Comparison of ENCODE assay signal across 8 cellular contexts in genomic region chr9:122159026-122159924, GRCh38. TPM values are rescaled to one million over a fixed set of nuclear protein-coding genes. Genes with fewer than 3 reads are reported as not detected.
DNase-seq lines count a peak whose midpoint lies in the region; TF ChIP-seq lines count a peak whose summit lies in the region.

Gene MORN5, plus strand, starts transcription at chr9:122159908. Its CDS starts 65 bp downstream, at chr9:122159973.
Gene NDUFA8, minus strand, starts transcription at chr9:122159779. Its CDS starts 102 bp downstream, at chr9:122159677.

- in situ Hi-C loops in SK-MEL-5 (cut with HindIII; ENCODE audit: low pct_unique_long_range_greater_than_20kb, low sequenced_read_pairs): no loop called here

- peak within 1 kb of the TSS; percentile 96 for H3K4me3 Mint-ChIP-seq in HFFc6
- peak within 1 kb of the TSS; percentile 95 for H3K4me3 Mint-ChIP-seq in activated naive CD4-positive, alpha-beta T cell treated with anti-CD3 and anti-CD28 coated beads, Interleukin-2, amount 10 ng/mL, durations not matched to agents 7 days and 5 days

- H3K9me3 ChIP-seq in neutrophil: no peaks in the 10 kb centered on the region

- H3K4me1 ChIP-seq in neutrophil (ENCODE audit: control insufficient read depth in 1 of 2, insufficient read depth in 1 of 2, low read depth in 1 of 2, low read length in 1 of 2): peaks cover 6 to 11% of the 10 kb centered on the region in 2 experiments

- H3K36me3 ChIP-seq in GM06990 (ENCODE audit: control insufficient read depth, insufficient read depth, low read length) (no peaks in the 10 kb centered on the region; the same call in 1 of the 2 replicates), neutrophil (no peaks in the 10 kb centered on the region)

- peak within 1 kb of the TSS; percentile 84 for H3K27ac Mint-ChIP-seq in HFFc6
- H3K27ac Mint-ChIP-seq in activated naive CD4-positive, alpha-beta T cell treated with anti-CD3 and anti-CD28 coated beads, Interleukin-2, amount 10 ng/mL, durations not matched to agents 7 days and 5 days: peak within 1 kb of the TSS; percentile 89

- H3K27ac ChIP-seq in neutrophil (no peak within 1 kb of the TSS), substantia nigra (ENCODE audit: low read depth, low read length, poor library complexity, severe bottlenecking) (peak within 1 kb of the TSS; percentile 70)

- peaks cover 16% of the 10 kb centered on the region for H3K27me3 Mint-ChIP-seq in HFFc6 (ENCODE audit: insufficient read depth)
- peaks cover 20% of the 10 kb centered on the region for H3K27me3 Mint-ChIP-seq in activated naive CD4-positive, alpha-beta T cell treated with anti-CD3 and anti-CD28 coated beads, Interleukin-2, amount 10 ng/mL, durations not matched to agents 7 days and 5 days

- H3K27me3 ChIP-seq in GM06990 (replicated peaks; ENCODE audit: control insufficient read depth, insufficient read depth, low read length) (no peaks in the 10 kb centered on the region), neutrophil (peaks cover 35% of the 10 kb centered on the region)

- CTCF ChIA-PET in activated naive CD4-positive, alpha-beta T cell treated with anti-CD3 and anti-CD28 coated beads, Interleukin-2, amount 10 ng/mL, durations not matched to agents 7 days and 5 days (lab: Charles Lee): interaction anchor here (1.0 to 1.7 kb wide), 2 partner anchors 13 to 35 kb away, joined by 4 to 7 read pairs; no protein-coding TSS in a partner anchor

- peaks cover 27% of the 10 kb centered on the region for H3K4me1 Mint-ChIP-seq in HFFc6 (ENCODE audit: low read depth)
- H3K4me1 Mint-ChIP-seq in activated naive CD4-positive, alpha-beta T cell treated with anti-CD3 and anti-CD28 coated beads, Interleukin-2, amount 10 ng/mL, durations not matched to agents 7 days and 5 days: peaks cover 25% of the 10 kb centered on the region

- H3K4me3 ChIP-seq in GM06990 (replicated peaks; ENCODE audit: low read depth, low read length) (peak within 1 kb of the TSS; percentile 94), neutrophil (ENCODE audit: low read depth in 1 of 2, low read length in 1 of 2) (peak within 1 kb of the TSS; percentile 72 to 77)

- H3K9me3 Mint-ChIP-seq in HFFc6: peaks cover 8% of the 10 kb centered on the region
- peaks cover 5% of the 10 kb centered on the region for H3K9me3 Mint-ChIP-seq in activated naive CD4-positive, alpha-beta T cell treated with anti-CD3 and anti-CD28 coated beads, Interleukin-2, amount 10 ng/mL, durations not matched to agents 7 days and 5 days

- no peak for TF ChIP-seq CTCF in GM06990 (IDR thresholded peaks at IDR 0.05; ENCODE audit: insufficient read depth, low read length, poor library complexity, severe bottlenecking)
- no peak for TF ChIP-seq CTCF in HFFc6 (IDR thresholded peaks at IDR 0.05)
- TF ChIP-seq CTCF in neutrophil (IDR thresholded peaks at IDR 0.05): peak; percentile 27

- peak; percentile 94 for DNase-seq in GM06990 (ENCODE audit: extremely low read depth, insufficient read length)
- peak; percentile 92 for DNase-seq in HFFc6
- DNase-seq in NAMALWA (ENCODE audit: low spot score): peak; percentile 98
- DNase-seq in SK-MEL-5 (ENCODE audit: low read depth, low spot score): peak; percentile 97
- peak; percentile 96 for DNase-seq in activated naive CD4-positive, alpha-beta T cell treated with anti-CD3 and anti-CD28 coated beads, Interleukin-2, amount 10 ng/mL, durations not matched to agents 7 days and 5 days
- DNase-seq in germinal center (ENCODE audit: low spot score): peak; percentile 99
- peak; percentile 47 to 95 (median 87) for DNase-seq in substantia nigra (lab: John Stamatoyannopoulos, UW)

- peaks cover 6% of the 10 kb centered on the region; the same call in 1 of the 2 replicates for H3K36me3 Mint-ChIP-seq in HFFc6 (ENCODE audit: low read depth)
- H3K36me3 Mint-ChIP-seq in activated naive CD4-positive, alpha-beta T cell treated with anti-CD3 and anti-CD28 coated beads, Interleukin-2, amount 10 ng/mL, durations not matched to agents 7 days and 5 days: peaks cover 6% of the 10 kb centered on the region

RNA-seq across cellular contexts. Expression of gene MORN5, which starts in this region (rescaled TPM):
- not detected for total RNA-seq in HFFc6 (2021; fragmentation: NEBNext Ultra II Directional; extraction: Animal tissue kit (Norgen Biotek cat#: 25700))
- total RNA-seq in SK-MEL-5 (2014; rRNA removed; shearing (Covaris generic)): 0.32 TPM in 1 of 2 replicates, not detected in the other
- polyA plus RNA-seq in SK-MEL-5 (2015; cell fraction: cytosol; rRNA removed): not detected in 2 replicates
- not detected in 2 replicates for polyA plus RNA-seq in SK-MEL-5 (2015; cell fraction: nucleus; rRNA removed)

RNA-seq across cellular contexts. Expression of gene NDUFA8, which starts in this region (rescaled TPM):
- 10 to 100 TPM; 67.4 to 76.6 (median 72.8) TPM for total RNA-seq in HFFc6 (2021; fragmentation: NEBNext Ultra II Directional; extraction: Animal tissue kit (Norgen Biotek cat#: 25700))
- 68.6 and 82.0 TPM in 2 replicates for total RNA-seq in SK-MEL-5 (2014; rRNA removed; shearing (Covaris generic))
- 87.5 and 142 TPM in 2 replicates for polyA plus RNA-seq in SK-MEL-5 (2015; cell fraction: cytosol; rRNA removed)
- 8.2 and 27.8 TPM in 2 replicates for polyA plus RNA-seq in SK-MEL-5 (2015; cell fraction: nucleus; rRNA removed)
